2 cellular contexts compared by ENCODE assay signal in genomic region chr18:63518178-63519012, GRCh38.
TF ChIP-seq lines count a peak whose summit lies in the region.

No MANE protein-coding gene starts in this region.

TF ChIP-seq in IMR-90, 13 proteins besides CTCF, POLR2A, EP300 and RAD21:
- TF ChIP-seq CHD1 (IDR thresholded peaks at IDR 0.05; ENCODE audit: low read depth, low read length) (no peak), SMC3 (IDR thresholded peaks at IDR 0.05; ENCODE audit: low read depth, low read length) (peak; percentile 95)

TF ChIP-seq in neural cell, 6 proteins besides CTCF, POLR2A, EP300 and RAD21 (continued from another document):
- TF ChIP-seq EZH2 (IDR thresholded peaks at IDR 0.05; ENCODE audit: borderline replicate concordance, insufficient read depth, low read length, poor library complexity, severe bottlenecking): no peak
- TF ChIP-seq TAF1 (IDR thresholded peaks at IDR 0.05; ENCODE audit: low read depth): no peak
- no peak for TF ChIP-seq POLR2AphosphoS5 (IDR thresholded peaks at IDR 0.05)
- TF ChIP-seq, protein P1, sequence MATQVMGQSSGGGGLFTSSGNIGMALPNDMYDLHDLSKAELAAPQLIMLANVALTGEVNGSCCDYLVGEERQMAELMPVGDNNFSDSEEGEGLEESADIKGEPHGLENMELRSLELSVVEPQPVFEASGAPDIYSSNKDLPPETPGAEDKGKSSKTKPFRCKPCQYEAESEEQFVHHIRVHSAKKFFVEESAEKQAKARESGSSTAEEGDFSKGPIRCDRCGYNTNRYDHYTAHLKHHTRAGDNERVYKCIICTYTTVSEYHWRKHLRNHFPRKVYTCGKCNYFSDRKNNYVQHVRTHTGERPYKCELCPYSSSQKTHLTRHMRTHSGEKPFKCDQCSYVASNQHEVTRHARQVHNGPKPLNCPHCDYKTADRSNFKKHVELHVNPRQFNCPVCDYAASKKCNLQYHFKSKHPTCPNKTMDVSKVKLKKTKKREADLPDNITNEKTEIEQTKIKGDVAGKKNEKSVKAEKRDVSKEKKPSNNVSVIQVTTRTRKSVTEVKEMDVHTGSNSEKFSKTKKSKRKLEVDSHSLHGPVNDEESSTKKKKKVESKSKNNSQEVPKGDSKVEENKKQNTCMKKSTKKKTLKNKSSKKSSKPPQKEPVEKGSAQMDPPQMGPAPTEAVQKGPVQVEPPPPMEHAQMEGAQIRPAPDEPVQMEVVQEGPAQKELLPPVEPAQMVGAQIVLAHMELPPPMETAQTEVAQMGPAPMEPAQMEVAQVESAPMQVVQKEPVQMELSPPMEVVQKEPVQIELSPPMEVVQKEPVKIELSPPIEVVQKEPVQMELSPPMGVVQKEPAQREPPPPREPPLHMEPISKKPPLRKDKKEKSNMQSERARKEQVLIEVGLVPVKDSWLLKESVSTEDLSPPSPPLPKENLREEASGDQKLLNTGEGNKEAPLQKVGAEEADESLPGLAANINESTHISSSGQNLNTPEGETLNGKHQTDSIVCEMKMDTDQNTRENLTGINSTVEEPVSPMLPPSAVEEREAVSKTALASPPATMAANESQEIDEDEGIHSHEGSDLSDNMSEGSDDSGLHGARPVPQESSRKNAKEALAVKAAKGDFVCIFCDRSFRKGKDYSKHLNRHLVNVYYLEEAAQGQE (IDR thresholded peaks at IDR 0.05; ENCODE audit: borderline replicate concordance): no peak
- TF ChIP-seq MXI1 (conservative IDR thresholded peaks at IDR 0.05; ENCODE audit: poor library complexity, severe bottlenecking): no peak
TF ChIP-seq in neural cell: peak in this region for 1.
